ENCODE assay signal across 23 cellular contexts in the genomic region with DNA sequence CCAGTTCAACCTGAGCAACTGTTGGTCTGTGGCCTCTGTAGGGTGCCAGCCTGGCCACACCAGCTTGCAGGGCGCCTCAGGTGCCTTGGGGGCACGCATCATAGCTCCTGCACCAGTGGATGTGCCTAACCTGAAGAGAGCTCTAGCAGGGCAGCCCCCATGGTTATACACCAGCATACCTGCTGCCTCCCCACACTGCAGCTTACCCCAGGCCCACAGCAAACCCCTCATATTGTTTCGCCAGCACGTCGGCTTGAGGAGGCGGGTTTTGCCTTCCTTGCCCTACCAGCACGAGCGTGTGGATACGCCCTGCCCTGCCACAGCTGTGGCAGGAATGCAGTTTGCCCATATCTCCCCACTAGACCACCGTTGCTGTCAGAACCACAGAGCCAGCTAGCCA.
A peak's percentile ranks its signal among the peaks of the same experiment; 100 is the strongest.
DNase-seq lines count a peak whose midpoint lies in the region; ATAC-seq, FAIRE-seq and TF ChIP-seq lines count a peak whose summit lies in the region.
"Had no signal": no experiment of that assay in that cellular context is flagged by ENCODE, and none has a peak within 500 bp of the region (broad histone marks: within the 10 kb centered on the region; RNA-seq: fewer than 3 reads in every experiment).

No MANE protein-coding gene starts in this region.

- CTCF ChIA-PET in CD8-positive, alpha-beta T cell (lab: Charles Lee): no interaction called here

- peaks cover 2% of the 10 kb centered on the region for H3K27me3 Mint-ChIP-seq in GM23338 (ENCODE audit: insufficient read depth, low read depth, poor library complexity)
- H3K27me3 Mint-ChIP-seq in activated naive CD8-positive, alpha-beta T cell treated with anti-CD3 and anti-CD28 coated beads, Interleukin-2, amount 50 U/mL, for 24 hours: no peaks in the 10 kb centered on the region
- no peaks in the 10 kb centered on the region for H3K27me3 Mint-ChIP-seq in CD8-positive, alpha-beta T cell (ENCODE audit: low read depth)
- H3K27me3 Mint-ChIP-seq: B cell; CD4-positive, CD25-positive, alpha-beta regulatory T cell had no signal

- H3K36me3 ChIP-seq in GM23338 (ENCODE audit: insufficient read depth) (no peaks in the 10 kb centered on the region), kidney (ENCODE audit: control insufficient read depth in 1 of 2, insufficient read depth in 2 of 2, low read length in 2 of 2) (no peaks in the 10 kb centered on the region)
- no peaks in the 10 kb centered on the region for H3K36me3 ChIP-seq in CD8-positive, alpha-beta T cell (ENCODE audit: insufficient read depth, low read length)
- H3K36me3 ChIP-seq: BLaER1 had no signal

- 0 out of 2 replicates have a peak, but pooled peaks cover 3% of the 10 kb centered on the region for H3K9me2 ChIP-seq in GM23338 (ENCODE audit: insufficient read depth)

- H3K79me2 ChIP-seq in GM23338 (replicated peaks; ENCODE audit: insufficient read depth): no peaks in the 10 kb centered on the region

- ATAC-seq in GM23338 (no peak), GM19324 (IDR thresholded peaks at IDR 0.05; ENCODE audit: low FRiP score, unreplicated experiment) (no peak)
- ATAC-seq in stimulated activated effector memory CD8-positive, alpha-beta T cell treated with anti-CD3 and anti-CD28 coated beads, Interleukin-12 subunit alpha, Interleukin-12 subunit beta, amount 100 ng/mL, for 72 hours: peak; percentile 19
- no peak for ATAC-seq in activated naive CD8-positive, alpha-beta T cell treated with anti-CD3 and anti-CD28 coated beads, Interleukin-2, amount 50 U/mL, for 24 hours
- no peak for ATAC-seq in CD8-positive, alpha-beta T cell

- no peak overlapping the region for H3K4me3 Mint-ChIP-seq in GM23338
- H3K4me3 Mint-ChIP-seq in stimulated activated effector memory CD8-positive, alpha-beta T cell treated with anti-CD3 and anti-CD28 coated beads, Interleukin-12 subunit alpha, Interleukin-12 subunit beta, amount 100 ng/mL, for 72 hours: no peak overlapping the region
- no peak overlapping the region for H3K4me3 Mint-ChIP-seq in activated naive CD8-positive, alpha-beta T cell treated with anti-CD3 and anti-CD28 coated beads, Interleukin-2, amount 50 U/mL, for 24 hours
- H3K4me3 Mint-ChIP-seq in CD8-positive, alpha-beta T cell: no peak overlapping the region
- H3K4me3 Mint-ChIP-seq: B cell; CD4-positive, CD25-positive, alpha-beta regulatory T cell; CD8-positive, alpha-beta memory T cell had no signal

- H3K9me3 ChIP-seq in kidney (ENCODE audit: control insufficient read depth in 1 of 2, low read length in 2 of 2): no peaks in the 10 kb centered on the region
- no peaks in the 10 kb centered on the region for H3K9me3 ChIP-seq in CD8-positive, alpha-beta T cell (ENCODE audit: low read length)
- H3K9me3 ChIP-seq: BLaER1 had no signal

- H3K4me1 ChIP-seq in GM23338 (ENCODE audit: insufficient read depth): no peaks in the 10 kb centered on the region
- H3K4me1 ChIP-seq in kidney (ENCODE audit: control insufficient read depth in 1 of 2, insufficient read depth in 1 of 2, low read depth in 1 of 2, low read length in 2 of 2): no peaks in the 10 kb centered on the region
- no peaks in the 10 kb centered on the region for H3K4me1 ChIP-seq in CD8-positive, alpha-beta T cell (ENCODE audit: insufficient read depth, low read length)
- H3K4me1 ChIP-seq: BLaER1 had no signal

- DNase-seq in GM23338 (ENCODE audit: low spot score) (no peak), kidney (peak; percentile 37), posterior vena cava (ENCODE audit: low spot score) (peak; percentile 43), NCI-H446 treated with DMSO at 0.1 percent for 48 hours (lab: John Stamatoyannopoulos, UW) (no peak)
- no peak for DNase-seq in stimulated activated effector memory CD8-positive, alpha-beta T cell treated with anti-CD3 and anti-CD28 coated beads, Interleukin-12 subunit alpha, Interleukin-12 subunit beta, amount 100 ng/mL, for 72 hours (ENCODE audit: low spot score in 2 of 2)
- DNase-seq in activated naive CD8-positive, alpha-beta T cell treated with anti-CD3 and anti-CD28 coated beads, Interleukin-2, amount 50 U/mL, for 24 hours: no peak
- no peak for DNase-seq in CD8-positive, alpha-beta T cell
- DNase-seq: CD4-positive, CD25-positive, alpha-beta regulatory T cell; CD8-positive, alpha-beta memory T cell; DMS53; DMS79 treated with DMSO at 0.1 percent for 48 hours; GF-D8; H7; HCEC 1CT had no signal

- H3K27ac Mint-ChIP-seq in GM23338: 0 out of 2 replicates have a peak overlapping the region, but pooled peaks have one; percentile 73
- no peak overlapping the region for H3K27ac Mint-ChIP-seq in stimulated activated effector memory CD8-positive, alpha-beta T cell treated with anti-CD3 and anti-CD28 coated beads, Interleukin-12 subunit alpha, Interleukin-12 subunit beta, amount 100 ng/mL, for 72 hours
- H3K27ac Mint-ChIP-seq in activated naive CD8-positive, alpha-beta T cell treated with anti-CD3 and anti-CD28 coated beads, Interleukin-2, amount 50 U/mL, for 24 hours: no peak overlapping the region
- no peak overlapping the region for H3K27ac Mint-ChIP-seq in CD8-positive, alpha-beta T cell
- H3K27ac Mint-ChIP-seq: B cell; CD4-positive, CD25-positive, alpha-beta regulatory T cell; CD8-positive, alpha-beta memory T cell had no signal

- no peak overlapping the region for H2AFZ ChIP-seq in GM23338

- H3K4me1 Mint-ChIP-seq in GM23338: no peaks in the 10 kb centered on the region; the same call in 2 of the 3 replicates
- H3K4me1 Mint-ChIP-seq in stimulated activated effector memory CD8-positive, alpha-beta T cell treated with anti-CD3 and anti-CD28 coated beads, Interleukin-12 subunit alpha, Interleukin-12 subunit beta, amount 100 ng/mL, for 72 hours: no peaks in the 10 kb centered on the region
- no peaks in the 10 kb centered on the region for H3K4me1 Mint-ChIP-seq in activated naive CD8-positive, alpha-beta T cell treated with anti-CD3 and anti-CD28 coated beads, Interleukin-2, amount 50 U/mL, for 24 hours
- H3K4me1 Mint-ChIP-seq in CD8-positive, alpha-beta T cell (ENCODE audit: low read depth): no peaks in the 10 kb centered on the region
- H3K4me1 Mint-ChIP-seq: B cell; CD4-positive, CD25-positive, alpha-beta regulatory T cell; CD8-positive, alpha-beta memory T cell had no signal

- no peaks in the 10 kb centered on the region for H3F3A ChIP-seq in GM23338 (replicated peaks; ENCODE audit: low read depth)

- no peaks in the 10 kb centered on the region for H3K27me3 ChIP-seq in GM23338 (ENCODE audit: insufficient read depth)
- no peaks in the 10 kb centered on the region for H3K27me3 ChIP-seq in CD8-positive, alpha-beta T cell (ENCODE audit: insufficient read depth, low read length)
- H3K27me3 ChIP-seq: BLaER1 had no signal

- H3K27ac ChIP-seq in GM23338 (ENCODE audit: low read depth): no peak overlapping the region
- H3K27ac ChIP-seq in kidney (ENCODE audit: low read depth in 2 of 2, low read length in 2 of 2): no peak overlapping the region
- no peak overlapping the region for H3K27ac ChIP-seq in CD8-positive, alpha-beta T cell (ENCODE audit: low read depth, low read length)
- H3K27ac ChIP-seq: 22Rv1, BLaER1, C4-2B had no signal

- H4K20me1 ChIP-seq in GM23338 (replicated peaks; ENCODE audit: insufficient read depth): no peaks in the 10 kb centered on the region
- H4K20me1 ChIP-seq: BLaER1 had no signal

- no peaks in the 10 kb centered on the region for H3K36me3 Mint-ChIP-seq in GM23338 (ENCODE audit: low read depth)
- no peaks in the 10 kb centered on the region for H3K36me3 Mint-ChIP-seq in stimulated activated effector memory CD8-positive, alpha-beta T cell treated with anti-CD3 and anti-CD28 coated beads, Interleukin-12 subunit alpha, Interleukin-12 subunit beta, amount 100 ng/mL, for 72 hours
- H3K36me3 Mint-ChIP-seq in activated naive CD8-positive, alpha-beta T cell treated with anti-CD3 and anti-CD28 coated beads, Interleukin-2, amount 50 U/mL, for 24 hours (ENCODE audit: low read depth): no peaks in the 10 kb centered on the region
- H3K36me3 Mint-ChIP-seq in CD8-positive, alpha-beta T cell: no peaks in the 10 kb centered on the region
- H3K36me3 Mint-ChIP-seq: CD4-positive, CD25-positive, alpha-beta regulatory T cell; CD8-positive, alpha-beta memory T cell had no signal

- H3K4me2 ChIP-seq in GM23338: no peak overlapping the region
- H3K4me2 ChIP-seq: BLaER1 had no signal

- peaks cover 5% of the 10 kb centered on the region; the same call in 2 of the 3 replicates for H3K9me3 Mint-ChIP-seq in GM23338
- H3K9me3 Mint-ChIP-seq in stimulated activated effector memory CD8-positive, alpha-beta T cell treated with anti-CD3 and anti-CD28 coated beads, Interleukin-12 subunit alpha, Interleukin-12 subunit beta, amount 100 ng/mL, for 72 hours: peaks cover 7% of the 10 kb centered on the region
- no peaks in the 10 kb centered on the region for H3K9me3 Mint-ChIP-seq in activated naive CD8-positive, alpha-beta T cell treated with anti-CD3 and anti-CD28 coated beads, Interleukin-2, amount 50 U/mL, for 24 hours
- peaks cover 4% of the 10 kb centered on the region for H3K9me3 Mint-ChIP-seq in CD8-positive, alpha-beta T cell

- no peak for TF ChIP-seq CTCF in GM23338 (conservative IDR thresholded peaks at IDR 0.05; ENCODE audit: low read depth in 2 of 2)
- TF ChIP-seq CTCF in kidney (IDR thresholded peaks at IDR 0.05; ENCODE audit: borderline replicate concordance, extremely low read depth, insufficient read depth): no peak
- TF ChIP-seq CTCF in CD8-positive, alpha-beta T cell (IDR thresholded peaks at IDR 0.05): no peak

- H3K4me3 ChIP-seq in GM23338 (no peak overlapping the region), kidney (ENCODE audit: low read length in 2 of 2) (no peak overlapping the region)
- H3K4me3 ChIP-seq in CD8-positive, alpha-beta T cell (ENCODE audit: low read depth, low read length): no peak overlapping the region
- H3K4me3 ChIP-seq: BLaER1 had no signal

- no peak overlapping the region for H3K9ac ChIP-seq in kidney (ENCODE audit: low read length in 2 of 2)
- H3K9ac ChIP-seq: BLaER1 had no signal

- FAIRE-seq in kidney (lab: Jason Lieb, UNC): no peak
- FAIRE-seq: A204.1, GM12891, GM18507, H1 had no signal

- POLR2A ChIA-PET in CD8-positive, alpha-beta T cell (lab: Charles Lee): no interaction called here

- intact Hi-C loops in kidney (cut with DNase I): no loop called here
- intact Hi-C loops in posterior vena cava (cut with DNase I): no loop called here
- intact Hi-C loops in CD8-positive, alpha-beta T cell (cut with DNase I, micrococcal nuclease): no loop called here

TF ChIP-seq in GM23338, 12 proteins besides CTCF, POLR2A, EP300 and RAD21:
- TF ChIP-seq NANOG (IDR thresholded peaks at IDR 0.05; ENCODE audit: borderline replicate concordance): no peak
- no peak for TF ChIP-seq EZH2phosphoT487 (IDR thresholded peaks at IDR 0.05; ENCODE audit: unreplicated experiment)
- no peak for TF ChIP-seq CREB1 (CRISPR knock-in tag; IDR thresholded peaks at IDR 0.05; ENCODE audit: low read depth)
- TF ChIP-seq ZNF114 (CRISPR knock-in tag; IDR thresholded peaks at IDR 0.05): no peak
- TF ChIP-seq JUNB (IDR thresholded peaks at IDR 0.05; ENCODE audit: unreplicated experiment): no peak
- no peak for TF ChIP-seq STAT1 (IDR thresholded peaks at IDR 0.05; ENCODE audit: unreplicated experiment)
- TF ChIP-seq POLR2AphosphoS5 (IDR thresholded peaks at IDR 0.05; ENCODE audit: low read depth): no peak

Comparison
In these comparisons a context has a peak if more than half of its experiments do, and no peak if none do; other contexts are left out.
1. DNase-seq: peak in kidney (single experiment) and posterior vena cava (single experiment); none in GM23338 (single experiment), stimulated activated effector memory CD8-positive, alpha-beta T cell treated with anti-CD3 and anti-CD28 coated beads, Interleukin-12 subunit alpha, Interleukin-12 subunit beta, amount 100 ng/mL, for 72 hours (0 of 2), activated naive CD8-positive, alpha-beta T cell treated with anti-CD3 and anti-CD28 coated beads, Interleukin-2, amount 50 U/mL, for 24 hours (single experiment), NCI-H446 treated with DMSO at 0.1 percent for 48 hours (single experiment) and CD8-positive, alpha-beta T cell (0 of 7).